In the genomic region with DNA sequence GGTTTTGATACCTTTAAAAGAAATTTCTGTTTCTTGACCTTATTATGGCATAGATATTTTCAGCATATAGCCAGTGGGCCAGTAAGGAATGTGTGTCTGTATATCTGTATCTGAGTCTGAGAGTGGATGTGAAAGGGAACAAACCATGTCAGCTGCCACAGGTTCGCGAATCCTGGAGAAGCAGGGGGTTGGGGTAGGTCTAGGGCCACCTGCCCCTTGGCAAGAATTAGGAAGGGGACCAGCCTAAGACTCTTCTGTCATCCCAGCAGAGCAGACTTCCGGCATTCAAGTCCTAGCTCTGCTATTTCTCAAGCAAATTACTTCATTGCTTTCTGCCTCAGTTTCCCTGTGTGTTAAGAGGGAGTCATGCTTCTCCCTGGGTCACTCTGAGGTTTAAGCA, we compare ENCODE assay signal across 31 cellular contexts.
"Had no signal": no experiment of that assay in that cellular context is flagged by ENCODE, and none has a peak within 500 bp of the region (broad histone marks: within the 10 kb centered on the region; RNA-seq: fewer than 3 reads in every experiment).

No MANE protein-coding gene starts in this region.

- DNase-seq: activated effector memory CD4-positive, alpha-beta T cell treated with anti-CD3 and anti-CD28 coated beads, Interleukin-2, amount 50 U/mL, for 16 hours; activated effector memory CD4-positive, alpha-beta T cell treated with Interleukin-2 at 50 U/mL for 16 hours; activated gamma-delta T cell; activated gamma-delta T cell treated with Interleukin-2 at 50 U/mL for 16 hours; activated naive CD4-positive, alpha-beta T cell; activated naive CD4-positive, alpha-beta T cell treated with anti-CD3 and anti-CD28 coated beads for 36 hours; activated naive CD4-positive, alpha-beta T cell treated with anti-CD3 and anti-CD28 coated beads, Interleukin-2, amount 10 ng/mL, durations not matched to agents 7 days and 5 days; activated naive CD4-positive, alpha-beta T cell treated with anti-CD3 and anti-CD28 coated beads, Interleukin-2, amount 50 U/mL, for 16 hours; activated naive CD4-positive, alpha-beta T cell treated with Interleukin-2 at 50 U/mL for 16 hours; activated naive CD8-positive, alpha-beta T cell treated with anti-CD3 and anti-CD28 coated beads for 36 hours; activated naive CD8-positive, alpha-beta T cell treated with anti-CD3 and anti-CD28 coated beads, Interleukin-2, amount 10 ng/mL, durations not matched to agents 7 days and 5 days; activated naive CD8-positive, alpha-beta T cell treated with anti-CD3 and anti-CD28 coated beads, Interleukin-2, amount 50 U/mL, for 24 hours; activated T-cell treated with anti-CD3 and anti-CD28 coated beads for 4 hours; activated T-cell treated with anti-CD3 and anti-CD28 coated beads, Interleukin-2, amount 50 U/mL, for 1 hour; activated T-cell treated with anti-CD3 and anti-CD28 coated beads, Interleukin-2, amount 50 U/mL, for 24 hours; activated T-cell treated with anti-CD3 and anti-CD28 coated beads, Interleukin-2, amount 50 U/mL, for 4 hours; activated T-cell treated with anti-CD3 and anti-CD28 coated beads, Interleukin-2, amount 50 U/mL, for 48 hours; activated T-cell treated with anti-CD3 and anti-CD28 coated beads, Interleukin-2, amount 50 U/mL, for 72 hours; adrenal gland; amniotic stem cell; amygdala; anterior cingulate cortex; body of pancreas; brain microvascular endothelial cell; caudate nucleus; central memory CD4-positive, alpha-beta T cell; cerebellar nuclear complex had no signal

- H3K4me1 ChIP-seq: adrenal gland, ascending aorta, body of pancreas, breast epithelium had no signal

- FAIRE-seq: astrocyte had no signal

- H3K36me3 ChIP-seq: adrenal gland, brain microvascular endothelial cell, breast epithelium, cardiac muscle cell had no signal

- H3K4me3 ChIP-seq: adrenal gland, ascending aorta, body of pancreas, breast epithelium, cardiac muscle cell had no signal

- H3K9me3 ChIP-seq: adrenal gland, ascending aorta, body of pancreas, breast epithelium had no signal

- H3K27me3 ChIP-seq: adrenal gland, ascending aorta, body of pancreas, brain microvascular endothelial cell, breast epithelium, cardiac muscle cell had no signal

- H3K27ac ChIP-seq: adrenal gland, ascending aorta, body of pancreas, brain microvascular endothelial cell, breast epithelium, cardiac muscle cell had no signal
